In the genomic region with DNA sequence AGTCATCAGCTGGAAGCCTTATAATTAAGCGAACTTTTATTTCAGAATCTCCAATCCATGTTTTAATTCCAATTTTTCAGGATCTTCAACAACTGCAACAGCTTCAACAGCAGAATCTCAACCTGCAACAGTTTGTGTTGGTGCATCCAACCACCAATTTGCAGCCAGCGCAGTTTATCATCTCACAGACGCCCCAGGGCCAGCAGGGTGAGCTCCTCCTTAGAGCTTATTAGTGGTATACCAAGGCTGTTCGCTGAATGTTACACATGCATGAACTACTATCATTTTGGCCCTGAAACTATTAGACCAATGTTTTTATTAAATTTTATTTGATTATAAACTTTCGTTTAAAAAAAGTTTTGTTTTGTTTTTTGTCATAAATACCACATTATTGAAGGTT, we compare ENCODE assay signal across 23 cellular contexts.
"Had no signal": no experiment of that assay in that cellular context is flagged by ENCODE, and none has a peak within 500 bp of the region (broad histone marks: within the 10 kb centered on the region; RNA-seq: fewer than 3 reads in every experiment).

No MANE protein-coding gene starts in this region.

- H3K36me3 ChIP-seq: ovary, thoracic aorta, thyroid gland had no signal

- H3K4me3 ChIP-seq: neural progenitor cell, ovary, psoas muscle, right lobe of liver, sigmoid colon, stomach, thoracic aorta, thyroid gland, tibial nerve, upper lobe of left lung, vagina had no signal

- H3K4me1 ChIP-seq: parathyroid adenoma, psoas muscle, right lobe of liver, stomach, thyroid gland, tibial nerve, upper lobe of left lung, vagina had no signal

- H3K27me3 ChIP-seq: neural progenitor cell, ovary, right lobe of liver, sigmoid colon, stomach, thyroid gland, tibial nerve, upper lobe of left lung, vagina had no signal

- DNase-seq: natural killer cell; occipital lobe; ovary; posterior cingulate gyrus; psoas muscle; right lobe of liver; sigmoid colon; small intestine; stimulated activated CD4-positive, alpha-beta T cell treated with anti-CD3 and anti-CD28 coated beads, Interleukin-15, amount 100 ng/mL, for 24 hours; stimulated activated CD4-positive, alpha-beta T cell treated with anti-CD3 and anti-CD28 coated beads, Interleukin-2, amount 100 ng/mL, for 24 hours; stimulated activated CD4-positive, alpha-beta T cell treated with anti-CD3 and anti-CD28 coated beads, Interleukin-2, amount 100 ng/mL, for 48 hours; stimulated activated CD4-positive, alpha-beta T cell treated with anti-CD3 and anti-CD28 coated beads, Interleukin-4, amount 100 ng/mL, for 24 hours; stimulated activated naive B cell treated with anti-CD40 and anti-IgM and Interleukin-4, amounts not matched to agents 10 μg/mL and 1 μg/mL and 100 μg/mL, for 72 hours; stimulated activated naive CD4-positive, alpha-beta T cell treated with Interleukin-2 at 50 U/mL for 16 hours; stomach; thyroid gland; upper lobe of left lung had no signal

- FAIRE-seq: urothelium cell line had no signal

- H3K9me3 ChIP-seq: ovary, psoas muscle, right lobe of liver, sigmoid colon, stomach, thoracic aorta, thyroid gland, tibial nerve, upper lobe of left lung, vagina had no signal
